Comparison of ENCODE assay signal across 26 cellular contexts in the genomic region with DNA sequence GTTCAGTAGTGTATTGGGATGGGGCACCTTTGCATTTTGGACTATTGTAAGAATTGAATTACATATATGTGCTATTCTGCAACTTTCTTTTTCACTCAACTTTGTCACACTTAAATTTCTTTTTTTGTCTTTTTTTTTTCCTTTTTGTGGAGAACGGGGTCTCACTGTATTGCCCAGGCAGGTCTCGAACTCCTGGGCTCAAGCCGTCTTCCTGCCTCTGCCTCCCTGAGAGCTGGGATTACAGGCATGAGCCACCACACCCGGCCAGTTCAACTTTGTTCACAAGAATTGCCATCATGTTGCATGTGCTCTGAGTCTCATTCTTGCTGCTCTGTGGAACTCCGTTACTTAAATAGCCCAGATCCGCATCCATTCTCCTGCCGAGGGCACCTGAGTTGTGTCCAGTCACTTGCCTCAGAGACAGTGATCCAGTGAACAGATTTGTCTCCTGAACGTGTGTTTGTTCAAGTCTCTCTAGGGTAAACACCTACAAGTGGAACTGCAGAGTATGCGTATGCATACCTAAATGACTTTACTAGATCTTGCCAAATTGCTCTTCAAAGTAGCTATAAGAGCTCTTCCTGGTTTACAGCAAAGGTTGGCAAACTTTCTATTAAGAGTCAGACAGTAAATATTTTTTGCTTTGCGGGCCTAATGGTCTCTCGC. TPM values are rescaled to one million over a fixed set of nuclear protein-coding genes. Genes with fewer than 3 reads are reported as not detected.
DNase-seq lines count a peak whose midpoint lies in the region; ATAC-seq and TF ChIP-seq lines count a peak whose summit lies in the region.
"Had no signal": no experiment of that assay in that cellular context is flagged by ENCODE, and none has a peak within 500 bp of the region (broad histone marks: within the 10 kb centered on the region; RNA-seq: fewer than 3 reads in every experiment).

No MANE protein-coding gene starts in this region.

- H3K27me3 ChIP-seq in CD4-positive, CD25-positive, alpha-beta regulatory T cell (ENCODE audit: control insufficient read depth, insufficient read depth, low read length) = no peaks in the 10 kb centered on the region
- H3K27me3 ChIP-seq in right lobe of liver = no peaks in the 10 kb centered on the region
- H3K27me3 ChIP-seq: esophagus muscularis mucosa, testis, vagina had no signal

- H3K4me1 Mint-ChIP-seq in CD4-positive, CD25-positive, alpha-beta regulatory T cell = peaks cover 10 to 29% (median 20%) of the 10 kb centered on the region in 4 donors

- peaks cover 24% of the 10 kb centered on the region for H3K4me1 ChIP-seq in CD4-positive, CD25-positive, alpha-beta regulatory T cell (ENCODE audit: control insufficient read depth, insufficient read depth, low read length, poor library complexity, severe bottlenecking)
- H3K4me1 ChIP-seq in right lobe of liver = peaks cover 0 to 31% (median 6%) of the 10 kb centered on the region in 4 donors

- H3K4me3 Mint-ChIP-seq in CD4-positive, CD25-positive, alpha-beta regulatory T cell = peak overlapping the region in 3 of 4 donors; percentile 26 to 70 (median 59)
- H3K4me3 Mint-ChIP-seq: activated naive CD8-positive, alpha-beta T cell treated with anti-CD3 and anti-CD28 coated beads for 36 hours; CD14-positive monocyte; dendritic cell treated with granulocyte-macrophage colony-stimulating factor and Interleukin-4, amounts not matched to agents 40 ng/mL and 50 ng/mL, for 4 days; T-helper 17 cell had no signal

- no peak overlapping the region for H3K4me3 ChIP-seq in CD4-positive, CD25-positive, alpha-beta regulatory T cell (ENCODE audit: low read depth, low read length)
- no peak overlapping the region for H3K4me3 ChIP-seq in right lobe of liver
- H3K4me3 ChIP-seq: esophagus muscularis mucosa, testis, vagina had no signal

- H3K36me3 ChIP-seq in CD4-positive, CD25-positive, alpha-beta regulatory T cell (ENCODE audit: control insufficient read depth, insufficient read depth, low read length) = no peaks in the 10 kb centered on the region
- H3K36me3 ChIP-seq in right lobe of liver = no peaks in the 10 kb centered on the region
- H3K36me3 ChIP-seq: esophagus muscularis mucosa, vagina had no signal

- no peaks in the 10 kb centered on the region for H3K9me3 ChIP-seq in CD4-positive, CD25-positive, alpha-beta regulatory T cell (ENCODE audit: control insufficient read depth in 2 of 2, low read length in 2 of 2)
- H3K9me3 ChIP-seq in right lobe of liver = no peaks in the 10 kb centered on the region
- H3K9me3 ChIP-seq: esophagus muscularis mucosa, SK-N-SH, testis, vagina had no signal

- H3K36me3 Mint-ChIP-seq in CD4-positive, CD25-positive, alpha-beta regulatory T cell = no peaks in the 10 kb centered on the region
- H3K36me3 Mint-ChIP-seq: CD14-positive monocyte had no signal

- intact Hi-C loops in right lobe of liver (cut with DNase I) = no loop called here

- TF ChIP-seq CTCF in 22Rv1 (IDR thresholded peaks at IDR 0.05) = no peak
- no peak for TF ChIP-seq CTCF in VCaP (conservative IDR thresholded peaks at IDR 0.05)
- no peak for TF ChIP-seq CTCF in right lobe of liver (IDR thresholded peaks at IDR 0.05)

- peak overlapping the region in 1 of 3 donors; percentile 48 for H3K27ac Mint-ChIP-seq in CD4-positive, CD25-positive, alpha-beta regulatory T cell
- H3K27ac Mint-ChIP-seq: activated naive CD8-positive, alpha-beta T cell treated with anti-CD3 and anti-CD28 coated beads for 36 hours; CD14-positive monocyte; dendritic cell treated with granulocyte-macrophage colony-stimulating factor and Interleukin-4, amounts not matched to agents 40 ng/mL and 50 ng/mL, for 4 days; T-helper 17 cell had no signal

- DNase-seq in CD4-positive, CD25-positive, alpha-beta regulatory T cell = no peak
- DNase-seq in right lobe of liver (no peak), NCI-H82 treated with DMSO at 0.1 percent for 48 hours (lab: John Stamatoyannopoulos, UW; ENCODE audit: unreplicated experiment) (no peak), NCI-H1930 (lab: John Stamatoyannopoulos, UW) (no peak)
- DNase-seq: activated CD4-positive, alpha-beta T cell treated with anti-CD3 and anti-CD28 coated beads for 48 hours; activated CD8-positive, alpha-beta memory T cell treated with anti-CD3 and anti-CD28 coated beads for 24 hours; activated effector memory CD4-positive, alpha-beta T cell treated with anti-CD3 and anti-CD28 coated beads, Interleukin-2, amount 50 U/mL, for 16 hours; activated naive CD8-positive, alpha-beta T cell treated with anti-CD3 and anti-CD28 coated beads for 36 hours; activated T-cell treated with anti-CD3 and anti-CD28 coated beads, Interleukin-2, amount 50 U/mL, for 1 hour; aorta; Calu3; caudate nucleus; foreskin melanocyte; left cardiac atrium; SK-N-SH; stimulated activated naive CD4-positive, alpha-beta T cell treated with Interleukin-2 at 50 U/mL for 16 hours; T-helper 17 cell; testis had no signal

- H3K9me3 Mint-ChIP-seq in CD4-positive, CD25-positive, alpha-beta regulatory T cell = no peaks in the 10 kb centered on the region
- H3K9me3 Mint-ChIP-seq: activated naive CD8-positive, alpha-beta T cell treated with anti-CD3 and anti-CD28 coated beads for 36 hours; dendritic cell treated with granulocyte-macrophage colony-stimulating factor and Interleukin-4, amounts not matched to agents 40 ng/mL and 50 ng/mL, for 4 days had no signal

- H3K27ac ChIP-seq in 22Rv1 (peak overlapping the region; percentile 88), VCaP (peak overlapping the region; percentile 58), right lobe of liver (peak overlapping the region; percentile 74 to 91 (median 89))
- H3K27ac ChIP-seq in CD4-positive, CD25-positive, alpha-beta regulatory T cell (ENCODE audit: insufficient read depth, low read length, poor library complexity, severe bottlenecking) = no peak overlapping the region
- H3K27ac ChIP-seq: vagina had no signal

- H3K27me3 Mint-ChIP-seq in CD4-positive, CD25-positive, alpha-beta regulatory T cell = no peaks in the 10 kb centered on the region
- H3K27me3 Mint-ChIP-seq: activated naive CD8-positive, alpha-beta T cell treated with anti-CD3 and anti-CD28 coated beads for 36 hours; T-helper 17 cell had no signal

- no peak for ATAC-seq in CD4-positive, CD25-positive, alpha-beta regulatory T cell (ENCODE audit: low read depth in 2 of 2)
- ATAC-seq in right lobe of liver (no peak), HG03045 (IDR thresholded peaks at IDR 0.05; ENCODE audit: unreplicated experiment) (no peak), HG02798 (IDR thresholded peaks at IDR 0.05; ENCODE audit: poor library complexity, unreplicated experiment) (no peak)
- ATAC-seq: left cardiac atrium, T-helper 17 cell had no signal

- 68% methylated on average over 11 of the region's 11 CpGs for WGBS in right lobe of liver (ENCODE audit: insufficient coverage, low coverage, low lambda C conversion rate, missing lambda C conversion rate)

- no peak for TF ChIP-seq POLR2A in right lobe of liver (IDR thresholded peaks at IDR 0.05)

RNA-seq across cellular contexts. Expression of gene SLC38A10, which starts 3.4 kb away (rescaled TPM):
- total RNA-seq in CD4-positive, CD25-positive, alpha-beta regulatory T cell = 66.3 TPM
- polyA plus RNA-seq in CD4-positive, CD25-positive, alpha-beta regulatory T cell = 10 to 100 TPM; 38.2 to 60.1 (median 48.6) TPM
- 100 to 1,000 TPM in 1 of 6 experiments, 10 to 100 TPM in 5; 60.9 to 104 (median 86.1) TPM for total RNA-seq in right lobe of liver

RNA-seq across cellular contexts. Expression of gene NDUFAF8, which starts 59.3 kb away (rescaled TPM):
- total RNA-seq in CD4-positive, CD25-positive, alpha-beta regulatory T cell = 34.8 TPM
- polyA plus RNA-seq in CD4-positive, CD25-positive, alpha-beta regulatory T cell = 10 to 100 TPM; 56.9 to 83.2 (median 78.6) TPM
- 10 to 100 TPM; 15.7 to 35.9 (median 23.3) TPM for total RNA-seq in right lobe of liver

RNA-seq across cellular contexts. Expression of gene TEPSIN, which starts 59.6 kb away (rescaled TPM):
- 113 TPM for total RNA-seq in CD4-positive, CD25-positive, alpha-beta regulatory T cell
- 1 to 10 TPM; 2.1 to 6.3 (median 5.7) TPM for polyA plus RNA-seq in CD4-positive, CD25-positive, alpha-beta regulatory T cell
- total RNA-seq in right lobe of liver = 10 to 100 TPM; 11.9 to 27.6 (median 18.1) TPM
